In the genomic region with DNA sequence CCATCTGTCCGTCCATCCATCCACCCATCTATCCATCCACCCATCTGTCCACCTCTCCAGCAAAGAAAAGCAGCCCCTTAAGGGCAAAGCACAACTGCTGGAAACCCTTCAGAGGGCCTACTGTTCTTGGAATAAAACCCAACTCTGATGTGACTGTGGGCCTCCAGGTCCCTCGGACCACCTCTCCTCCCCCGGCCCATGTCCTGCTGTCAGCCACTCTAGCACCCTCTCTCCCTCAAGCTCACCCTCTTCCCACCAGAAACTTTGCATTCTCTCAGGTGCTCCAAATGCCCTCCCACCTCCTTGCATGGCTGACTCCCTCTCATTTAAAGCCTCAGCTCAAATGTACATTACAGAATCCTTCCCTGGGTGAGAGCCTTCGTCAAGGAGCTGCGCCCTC, we compare ENCODE assay signal across 9 cellular contexts.
"Had no signal": no experiment of that assay in that cellular context is flagged by ENCODE, and none has a peak within 500 bp of the region (broad histone marks: within the 10 kb centered on the region; RNA-seq: fewer than 3 reads in every experiment).

No MANE protein-coding gene starts in this region.

- H3K27me3 ChIP-seq: ascending aorta had no signal

- H3K27ac ChIP-seq: ascending aorta, neutrophil had no signal

- DNase-seq: activated CD4-positive, CD25-positive, alpha-beta regulatory T cell treated with anti-CD3 and anti-CD28 coated beads, Interleukin-2, amount 50 U/mL, for 72 hours; activated gamma-delta T cell; activated T-cell treated with anti-CD3 and anti-CD28 coated beads, Interleukin-2, amount 50 U/mL, for 1 hour; effector CD8-positive, alpha-beta T cell; kidney; posterior cingulate gyrus; stimulated activated CD4-positive, alpha-beta T cell treated with anti-CD3 and anti-CD28 coated beads, Interleukin-4, amount 100 ng/mL, for 4 hours had no signal

- H3K9me3 ChIP-seq: ascending aorta, neutrophil had no signal

- H3K4me3 ChIP-seq: ascending aorta had no signal

- H3K36me3 ChIP-seq: ascending aorta, neutrophil had no signal
